In genomic region chr1:59831529-59831928, GRCh38 we compare ENCODE assay signal across 18 cellular contexts. TPM values are rescaled to one million over a fixed set of nuclear protein-coding genes. Genes with fewer than 3 reads are reported as not detected.
DNase-seq lines count a peak whose midpoint lies in the region; ATAC-seq, FAIRE-seq and TF ChIP-seq lines count a peak whose summit lies in the region.
"Had no signal": no experiment of that assay in that cellular context is flagged by ENCODE, and none has a peak within 500 bp of the region (broad histone marks: within the 10 kb centered on the region; RNA-seq: fewer than 3 reads in every experiment).

No MANE protein-coding gene starts in this region.

- POLR2A ChIA-PET in A673 (lab: Charles Lee; ENCODE audit: low non-redundant PET): no interaction called here

- H3K27ac ChIP-seq in A673 (ENCODE audit: low read depth, low read length, poor library complexity, severe bottlenecking): peak overlapping the region; percentile 75
- peak overlapping the region; percentile 13; the same call in 1 of the 2 replicates for H3K27ac ChIP-seq in VCaP
- no peak overlapping the region for H3K27ac ChIP-seq in breast epithelium
- H3K27ac ChIP-seq: A549, HL-60, SJCRH30 had no signal

- TF ChIP-seq POLR2A in breast epithelium (IDR thresholded peaks at IDR 0.05): no peak

- H3K4me3 Mint-ChIP-seq in mesothelial cell of epicardium: no peak overlapping the region
- H3K4me3 Mint-ChIP-seq: HFFc6 had no signal

- no peak overlapping the region for H3K4me3 ChIP-seq in A673 (ENCODE audit: low read depth, low read length, poor library complexity, severe bottlenecking)
- H3K4me3 ChIP-seq in breast epithelium: no peak overlapping the region
- H3K4me3 ChIP-seq: A549, K562, SJCRH30 had no signal

- H3K9me3 ChIP-seq in A673 (ENCODE audit: low read depth, low read length, poor library complexity, severe bottlenecking): no peaks in the 10 kb centered on the region
- H3K9me3 ChIP-seq in breast epithelium: no peaks in the 10 kb centered on the region
- H3K9me3 ChIP-seq: A549, SJCRH30 had no signal

- H3K36me3 ChIP-seq in A673 (ENCODE audit: insufficient read depth, low read length, poor library complexity, severe bottlenecking) (peaks cover 91% of the 10 kb centered on the region), breast epithelium (no peaks in the 10 kb centered on the region)
- H3K36me3 ChIP-seq: SJCRH30 had no signal

- H3K4me1 ChIP-seq in A673 (ENCODE audit: insufficient read depth, low read length, poor library complexity, severe bottlenecking): peaks cover 92% of the 10 kb centered on the region
- H3K4me1 ChIP-seq in breast epithelium: no peaks in the 10 kb centered on the region
- H3K4me1 ChIP-seq: A549, SJCRH30 had no signal

- H3K27me3 ChIP-seq in A673 (replicated peaks; ENCODE audit: insufficient read depth, low read depth, low read length, poor library complexity): no peaks in the 10 kb centered on the region
- H3K27me3 ChIP-seq in breast epithelium: no peaks in the 10 kb centered on the region

- no peak for ATAC-seq in Right ventricle myocardium inferior
- ATAC-seq: A549, K562 had no signal

- BruUV-seq in A673 (replicated peaks; lab: Mats Ljungman, UMichigan): no TSS peak

- intact Hi-C loops in A673 (cut with micrococcal nuclease; ENCODE audit: unreplicated experiment) (no loop called here), Right ventricle myocardium inferior (cut with DNase I) (no loop called here), breast epithelium (cut with DNase I; ENCODE audit: low total_unique reads) (no loop called here)

- DNase-seq in A673 (ENCODE audit: low spot score) (peak; percentile 65), GM19239 (ENCODE audit: insufficient read length, low spot score) (no peak), mesothelial cell of epicardium (ENCODE audit: low spot score in 2 of 2, unreplicated experiment in 2 of 2) (no peak), OCI-M1 (lab: John Stamatoyannopoulos, UW) (no peak), NCI-H1105 treated with DMSO at 0.1 percent for 48 hours (lab: John Stamatoyannopoulos, UW) (no peak), Right ventricle myocardium inferior (ENCODE audit: missing footprints) (no peak), breast epithelium (ENCODE audit: low spot score in 2 of 2) (no peak)
- DNase-seq: DMS79, GOT3, HFFc6, MM.1S, NCI-H1105, NCI-H187 had no signal

- peak; percentile 74 for FAIRE-seq in GM19239 (lab: Jason Lieb, UNC)
- FAIRE-seq: A549, K562 had no signal

- peaks cover 13% of the 10 kb centered on the region for H3K4me1 Mint-ChIP-seq in mesothelial cell of epicardium

- H3K27ac Mint-ChIP-seq in mesothelial cell of epicardium: peak overlapping the region; percentile 13
- H3K27ac Mint-ChIP-seq: HFFc6 had no signal

- TF ChIP-seq CTCF in A673 (conservative IDR thresholded peaks at IDR 0.05; ENCODE audit: low read depth, low read length) (no peak), VCaP (conservative IDR thresholded peaks at IDR 0.05) (no peak), mesothelial cell of epicardium (IDR thresholded peaks at IDR 0.05; ENCODE audit: unreplicated experiment) (no peak), breast epithelium (IDR thresholded peaks at IDR 0.05) (no peak)

- H3K27me3 Mint-ChIP-seq in mesothelial cell of epicardium (ENCODE audit: low read depth): no peaks in the 10 kb centered on the region

- H3K9me3 Mint-ChIP-seq in mesothelial cell of epicardium: no peaks in the 10 kb centered on the region
- H3K9me3 Mint-ChIP-seq: HFFc6 had no signal

- peaks cover 17% of the 10 kb centered on the region for H3K36me3 Mint-ChIP-seq in mesothelial cell of epicardium

- CTCF ChIA-PET in A673 (lab: Charles Lee): no interaction called here

RNA-seq across cellular contexts. Expression of gene HOOK1, which starts 16.8 kb away (rescaled TPM):
- total RNA-seq in A673 (2021) (272 and 293 TPM in 2 replicates), mesothelial cell of epicardium (57.2 to 73.7 TPM (median 67.6 TPM) in 3 replicates), Right ventricle myocardium inferior (7.3 TPM), breast epithelium (10 to 100 TPM in 2 of 3 donors, under 1 TPM in 1; 0.16 to 33.7 (median 12.5) TPM)
- total RNA-seq: HFFc6 had no signal

Comparison
In these comparisons a context has a peak if more than half of its experiments do, and no peak if none do; other contexts are left out.
1. H3K27ac ChIP-seq: peak in A673 (single experiment) and VCaP (single experiment); none in breast epithelium (0 of 2).